9 cellular contexts compared by ENCODE assay signal in genomic region chr15:85620321-85621044, GRCh38.
A peak's percentile ranks its signal among the peaks of the same experiment; 100 is the strongest.
DNase-seq lines count a peak whose midpoint lies in the region; ATAC-seq, FAIRE-seq and TF ChIP-seq lines count a peak whose summit lies in the region.
"Had no signal": no experiment of that assay in that cellular context is flagged by ENCODE, and none has a peak within 500 bp of the region (broad histone marks: within the 10 kb centered on the region; RNA-seq: fewer than 3 reads in every experiment).

No MANE protein-coding gene starts in this region.

- no peak for TF ChIP-seq RAD21 in H1 (IDR thresholded peaks at IDR 0.05 in 1 of 2, conservative IDR thresholded peaks at IDR 0.05 in 1 of 2; ENCODE audit: low read depth in 2 of 2, low read length in 2 of 2)

- H3K18ac ChIP-seq in H1 (ENCODE audit: extremely low read depth, low read length), result no peak overlapping the region

- FAIRE-seq in H1 (lab: Jason Lieb, UNC), result no peak
- no peak for FAIRE-seq in frontal cortex (lab: Jason Lieb, UNC)

- no peak overlapping the region for H2BK12ac ChIP-seq in H1 (ENCODE audit: low read depth, low read length)

- peaks cover 0 to 2% of the 10 kb centered on the region in 2 experiments for H4K20me1 ChIP-seq in H1 (replicated peaks in 1 of 2; ENCODE audit: control insufficient read depth in 1 of 2, insufficient read depth in 2 of 2, low read length in 2 of 2)

- no peak overlapping the region for H3K4me3 Mint-ChIP-seq in immature natural killer cell
- H3K4me3 Mint-ChIP-seq: H9 had no signal

- H2BK120ac ChIP-seq in H1 (replicated peaks; ENCODE audit: low read depth, low read length), result no peak overlapping the region

- H4K91ac ChIP-seq in H1 (replicated peaks; ENCODE audit: insufficient read length, low read length), result no peak overlapping the region

- H3K23ac ChIP-seq in H1 (ENCODE audit: insufficient read length), result no peak overlapping the region

- H3K14ac ChIP-seq in H1 (ENCODE audit: insufficient read length), result no peak overlapping the region

- no peak overlapping the region for H3K27ac Mint-ChIP-seq in immature natural killer cell
- H3K27ac Mint-ChIP-seq: H9 had no signal

- POLR2A ChIA-PET in AG04449 (lab: Yijun Ruan, JAX), result no interaction called here
- POLR2A ChIA-PET in H1 (lab: Charles Lee; ENCODE audit: partially characterized antibody), result no interaction called here

- H2BK5ac ChIP-seq in H1 (ENCODE audit: low read depth, low read length), result no peak overlapping the region

- H3K36me3 Mint-ChIP-seq in immature natural killer cell, result no peaks in the 10 kb centered on the region

- no peak overlapping the region for H2BK20ac ChIP-seq in H1 (ENCODE audit: low read length)

- H3K27me3 Mint-ChIP-seq in immature natural killer cell (ENCODE audit: low read depth in 3 of 3), result peaks cover 1 to 5% (median 4%) of the 10 kb centered on the region in 3 donors

- no peaks in the 10 kb centered on the region for H3K9me3 Mint-ChIP-seq in immature natural killer cell
- H3K9me3 Mint-ChIP-seq: H9 had no signal

- no peaks in the 10 kb centered on the region for H3K9me3 ChIP-seq in H1 (ENCODE audit: insufficient read depth in 2 of 2, low read depth in 1 of 2, low read length in 1 of 2)

- peaks cover 7 to 17% (median 8%) of the 10 kb centered on the region in 4 experiments; a peak in 6 of 7 replicates for H3K4me1 ChIP-seq in H1 (replicated peaks in 1 of 4; ENCODE audit: control insufficient read depth in 3 of 4, insufficient read depth in 4 of 4, low read length in 3 of 4)

- no peak overlapping the region for H3K56ac ChIP-seq in H1 (replicated peaks; ENCODE audit: insufficient read length, low read depth, low read length)

- TF ChIP-seq POLR2A in H1 (IDR thresholded peaks at IDR 0.05; ENCODE audit: control extremely low read depth in 1 of 2, low read depth in 2 of 2, low read length in 2 of 2), result no peak
- no peak for TF ChIP-seq POLR2A in GM18505 (IDR thresholded peaks at IDR 0.05; ENCODE audit: borderline replicate concordance, extremely low read depth, insufficient read depth, insufficient read length)

- ATAC-seq in GM18505 (IDR thresholded peaks at IDR 0.05; ENCODE audit: unreplicated experiment), result no peak
- ATAC-seq in HG02759 (IDR thresholded peaks at IDR 0.05; ENCODE audit: unreplicated experiment), result no peak

- H2AFZ ChIP-seq in H1 (ENCODE audit: low read length), result no peak overlapping the region

- H2BK15ac ChIP-seq in H1 (ENCODE audit: low read length), result no peak overlapping the region

- no peak for TF ChIP-seq EP300 in H1 (IDR thresholded peaks at IDR 0.05; ENCODE audit: borderline replicate concordance in 1 of 2, low read depth in 2 of 2, low read length in 2 of 2)

- no peaks in the 10 kb centered on the region for H3K27me3 ChIP-seq in H1 (replicated peaks in 1 of 4; ENCODE audit: control insufficient read depth in 3 of 4, extremely low read depth in 1 of 4, insufficient read depth in 3 of 4, low read length in 3 of 4)

- no peak overlapping the region for H3K27ac ChIP-seq in H1 (ENCODE audit: low read depth, low read length)

- TF ChIP-seq CTCF in AG04449 (IDR thresholded peaks at IDR 0.05; ENCODE audit: insufficient read depth, low read length, missing control alignments) (no peak), H1 (IDR thresholded peaks at IDR 0.05; ENCODE audit: control extremely low read depth in 1 of 3, insufficient read depth in 1 of 3, low read depth in 1 of 3, low read length in 3 of 3) (no peak)

- CTCF ChIA-PET in AG04449 (lab: Yijun Ruan, JAX) (interaction anchor here (1.3 kb wide), 1 partner anchor 12 kb away, joined by 3 read pairs; no protein-coding TSS in a partner anchor), H1 (lab: Charles Lee; ENCODE audit: partially characterized antibody) (no interaction called here)

- no peaks in the 10 kb centered on the region for H3K23me2 ChIP-seq in H1 (ENCODE audit: low read depth, low read length)

- no peak overlapping the region for H2AK5ac ChIP-seq in H1 (ENCODE audit: low read depth, low read length)

- H3K36me3 ChIP-seq in H1 (ENCODE audit: control insufficient read depth in 2 of 4, insufficient read depth in 4 of 4, low read length in 3 of 4), result no peaks in the 10 kb centered on the region

- no peak overlapping the region for H4K8ac ChIP-seq in H1 (ENCODE audit: extremely low read depth, insufficient read depth, low read length)

- H3K4me3 ChIP-seq in AG04449 (ENCODE audit: low read depth, low read length) (peak overlapping the region; percentile 64), H1 (ENCODE audit: extremely low read depth in 1 of 4, insufficient read depth in 2 of 4, low read depth in 3 of 4, low read length in 4 of 4) (no peak overlapping the region)

- H3K79me2 ChIP-seq in H1 (ENCODE audit: control insufficient read depth in 1 of 2, insufficient read depth in 2 of 2, low read length in 2 of 2), result no peaks in the 10 kb centered on the region

- 77% methylated on average over 5 of the region's 5 CpGs; no CpG with 5 or more reads in 1 of the 2 experiments for WGBS in H1 (ENCODE audit: extremely low coverage in 1 of 2, insufficient coverage in 1 of 2, insufficient read length in 1 of 2, insufficient replicate concordance in 2 of 2, low coverage in 1 of 2, low lambda C conversion rate in 2 of 2, missing lambda C conversion rate in 1 of 2), 2 experiments

- peak overlapping the region; percentile 19 for H3K4ac ChIP-seq in H1 (replicated peaks; ENCODE audit: insufficient read length, low read depth, low read length)

- H3K4me1 Mint-ChIP-seq in immature natural killer cell, result peaks cover 34 to 43% of the 10 kb centered on the region in 2 donors

- no peak overlapping the region for H3K4me2 ChIP-seq in H1 (ENCODE audit: insufficient read depth in 1 of 2, low read depth in 2 of 2, low read length in 2 of 2)

- H3K9ac ChIP-seq in H1 (replicated peaks in 1 of 4; ENCODE audit: extremely low read depth in 1 of 4, low read depth in 3 of 4, low read length in 3 of 4), result no peak overlapping the region; a peak in 1 of 7 replicates

- no peak overlapping the region for H4K5ac ChIP-seq in H1 (ENCODE audit: insufficient read length, low read depth, low read length)

- no peak for DNase-seq in AG04449 (ENCODE audit: low read depth, low spot score)
- DNase-seq in LHCN-M2 (ENCODE audit: low read depth), result peak; percentile 69
- no peak for DNase-seq in H1 (ENCODE audit: low read depth in 1 of 2, low spot score in 2 of 2)
- peak; percentile 82 for DNase-seq in myocyte (ENCODE audit: low read depth)
- DNase-seq in frontal cortex (ENCODE audit: low spot score in 2 of 2), result no peak
- DNase-seq in immature natural killer cell, result no peak
- DNase-seq: H9 had no signal

- no peaks in the 10 kb centered on the region; the same call in none of the 2 replicates for H3K79me1 ChIP-seq in H1 (ENCODE audit: low read depth, low read length)

TF ChIP-seq in H1, 55 proteins besides CTCF, POLR2A, EP300 and RAD21:
- TF ChIP-seq YY1 (IDR thresholded peaks at IDR 0.05; ENCODE audit: low read depth, low read length), result no peak
- no peak for TF ChIP-seq GABPA (IDR thresholded peaks at IDR 0.05; ENCODE audit: borderline replicate concordance, insufficient read depth, low read length)
- TF ChIP-seq FOSL1 (IDR thresholded peaks at IDR 0.05; ENCODE audit: insufficient read depth, low read depth, low read length), result no peak
- TF ChIP-seq HDAC6 (IDR thresholded peaks at IDR 0.05; ENCODE audit: low read depth, low read length), result no peak
- no peak for TF ChIP-seq CTBP2 (IDR thresholded peaks at IDR 0.05; ENCODE audit: borderline replicate concordance, insufficient read depth, insufficient read length, low read length)
- TF ChIP-seq TEAD4 (IDR thresholded peaks at IDR 0.05; ENCODE audit: low read depth, low read length), result no peak
- TF ChIP-seq ATF3 (IDR thresholded peaks at IDR 0.05; ENCODE audit: insufficient read depth, low read depth, low read length), result no peak
- TF ChIP-seq POU5F1 (IDR thresholded peaks at IDR 0.05; ENCODE audit: low read depth, low read length), result no peak
- TF ChIP-seq CREB1 (IDR thresholded peaks at IDR 0.05), result no peak
- TF ChIP-seq JUND (IDR thresholded peaks at IDR 0.05; ENCODE audit: low read length), result no peak
- no peak for TF ChIP-seq ZNF274 (IDR thresholded peaks at IDR 0.05; ENCODE audit: borderline replicate concordance, extremely low read depth, low read length)
- no peak for TF ChIP-seq TBP (IDR thresholded peaks at IDR 0.05; ENCODE audit: low read depth, low read length)
- no peak for TF ChIP-seq SRF (IDR thresholded peaks at IDR 0.05; ENCODE audit: low read depth, low read length)
- no peak for TF ChIP-seq MAX (IDR thresholded peaks at IDR 0.05)
- no peak for TF ChIP-seq SIN3A (conservative IDR thresholded peaks at IDR 0.05 in 1 of 2, IDR thresholded peaks at IDR 0.05 in 1 of 2; ENCODE audit: low read depth in 1 of 2, low read length in 2 of 2)
- no peak for TF ChIP-seq SAP30 (IDR thresholded peaks at IDR 0.05; ENCODE audit: insufficient read depth, insufficient replicate concordance, low read length)
- no peak for TF ChIP-seq BCL11A (IDR thresholded peaks at IDR 0.05; ENCODE audit: low read depth in 2 of 2, low read length in 2 of 2)
- TF ChIP-seq TAF7 (optimal IDR thresholded peaks at IDR 0.05; ENCODE audit: borderline replicate concordance, low read depth, low read length), result no peak

Comparison
In these comparisons a context has a peak if more than half of its experiments do, and no peak if none do; other contexts are left out.
1. DNase-seq: peak in LHCN-M2 (single experiment) and myocyte (single experiment); none in AG04449 (single experiment), H1 (0 of 2), frontal cortex (0 of 2) and immature natural killer cell (0 of 3).